ENCODE assay signal across 24 cellular contexts in the genomic region with DNA sequence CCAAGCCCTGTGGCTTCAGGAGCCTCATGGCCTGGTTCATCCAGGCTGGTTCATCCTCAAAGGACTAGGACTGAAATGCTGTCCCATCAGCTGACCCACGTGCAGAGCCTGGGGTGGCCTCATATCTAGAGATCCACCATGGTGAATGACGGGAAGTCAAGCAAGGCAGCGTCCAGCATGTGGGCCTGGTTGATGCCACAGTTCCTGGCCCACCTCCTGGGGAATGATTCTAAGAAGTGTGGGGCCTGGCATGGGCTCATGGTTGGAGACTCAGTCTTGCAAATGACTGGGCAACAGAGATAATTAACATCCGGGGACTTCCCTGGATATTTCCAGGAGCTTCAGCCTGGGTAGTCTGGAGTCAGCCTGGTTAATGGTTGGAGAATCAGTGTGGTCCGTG.
"Had no signal": no experiment of that assay in that cellular context is flagged by ENCODE, and none has a peak within 500 bp of the region (broad histone marks: within the 10 kb centered on the region; RNA-seq: fewer than 3 reads in every experiment).

No MANE protein-coding gene starts in this region.

- H3K27ac ChIP-seq: neural progenitor cell, ovary, parathyroid adenoma, psoas muscle, suprapubic skin, testis, tibial artery, transverse colon, upper lobe of right lung, uterus had no signal

- H3K27me3 ChIP-seq: neural progenitor cell, ovary, testis, transverse colon, uterus had no signal

- H3K4me3 ChIP-seq: neural progenitor cell, ovary, psoas muscle, suprapubic skin, testis, tibial artery, transverse colon, upper lobe of right lung, uterus had no signal

- H3K9me3 ChIP-seq: ovary, psoas muscle, suprapubic skin, testis, tibial artery, transverse colon, upper lobe of right lung, uterus had no signal

- DNase-seq: naive thymus-derived CD4-positive, alpha-beta T cell; natural killer cell; occipital lobe; ovary; psoas muscle; right cardiac atrium; small intestine; stimulated activated CD4-positive, alpha-beta T cell treated with anti-CD3 and anti-CD28 coated beads, Interleukin-12 subunit alpha, Interleukin-12 subunit beta, amount 100 ng/mL, for 4 hours; stimulated activated CD4-positive, alpha-beta T cell treated with anti-CD3 and anti-CD28 coated beads, Interleukin-1b, Interleukin-23, amount 100 ng/mL, for 48 hours; stimulated activated CD4-positive, alpha-beta T cell treated with anti-CD3 and anti-CD28 coated beads, Interleukin-4, amount 100 ng/mL, for 1 hour; stimulated activated CD4-positive, alpha-beta T cell treated with anti-CD3 and anti-CD28 coated beads, Interleukin-4, amount 100 ng/mL, for 4 hours; stimulated activated CD8-positive, alpha-beta memory T cell treated with anti-CD3 and anti-CD28 coated beads, Interleukin-4, amount 100 ng/mL, for 48 hours; stimulated activated naive CD4-positive, alpha-beta T cell; stimulated activated naive CD8-positive, alpha-beta T cell treated with anti-CD3 and anti-CD28 coated beads, Interleukin-15, amount 100 ng/mL, for 72 hours; stimulated activated naive CD8-positive, alpha-beta T cell treated with anti-CD3 and anti-CD28 coated beads, Interleukin-15, Interleukin-2, amounts not matched to agents 100 U/mL and 50 U/mL, for 24 hours; substantia nigra; testis; tibial artery; transverse colon; upper lobe of right lung; uterus had no signal

- H3K4me1 ChIP-seq: neural progenitor cell, parathyroid adenoma, psoas muscle, suprapubic skin, tibial artery, transverse colon, upper lobe of right lung, uterus had no signal

- H3K36me3 ChIP-seq: neural progenitor cell, ovary, suprapubic skin, tibial artery, transverse colon, upper lobe of right lung, uterus had no signal
